ENCODE assay signal across 8 cellular contexts in the genomic region with DNA sequence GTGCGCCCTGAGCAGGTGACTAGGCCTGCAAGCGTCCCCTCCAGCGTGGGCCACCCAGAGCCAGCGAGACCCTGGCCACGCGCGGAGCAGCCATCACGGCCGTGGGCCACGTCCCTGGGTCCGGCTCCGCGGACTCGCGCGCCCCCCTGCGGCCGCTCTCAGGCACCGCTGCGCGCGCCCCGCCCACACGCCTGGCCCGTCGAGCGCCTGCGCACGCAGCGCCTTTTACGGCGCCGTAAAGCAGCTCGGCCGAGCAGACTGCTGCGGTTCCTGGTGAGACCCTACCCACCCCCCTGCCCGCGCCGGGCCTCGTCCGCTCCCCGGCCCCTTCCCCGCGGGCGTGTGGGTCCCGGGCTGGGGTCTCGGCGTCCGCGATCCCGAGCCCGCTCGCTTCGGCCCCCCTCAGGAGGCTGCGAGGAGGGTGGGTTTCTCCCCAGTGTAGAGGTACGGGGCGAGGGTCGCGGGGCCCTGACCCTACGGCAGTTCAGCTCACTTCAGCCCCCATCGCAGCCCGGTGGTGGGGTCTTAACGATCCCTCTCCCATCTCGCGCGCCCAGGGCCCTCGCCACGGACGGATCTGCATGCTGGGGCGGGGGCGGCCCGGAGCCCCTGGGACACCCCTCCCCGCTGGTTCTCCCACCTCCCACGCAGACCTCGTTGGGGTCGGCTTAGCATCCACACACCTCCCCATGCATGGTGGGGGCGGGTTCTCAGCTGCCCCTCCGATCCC. TPM values are rescaled to one million over a fixed set of nuclear protein-coding genes. Genes with fewer than 3 reads are reported as not detected.
DNase-seq lines count a peak whose midpoint lies in the region; ATAC-seq, FAIRE-seq and TF ChIP-seq lines count a peak whose summit lies in the region.

A gene (plus strand): TSS at position 228 of the 730 bp plus-strand sequence. CDS start 1,421 bp downstream, outside the sequence.

- H3K9me1 ChIP-seq in endothelial cell of umbilical vein (replicated peaks; ENCODE audit: control insufficient read depth, extremely low read depth, insufficient read depth, low read length), result no peaks in the 10 kb centered on the region

- intact Hi-C loops in endothelial cell of umbilical vein (cut with micrococcal nuclease), result loop anchor here (1.0 to 5.0 kb wide), 8 partner anchors 28 to 326 kb away; a partner anchor contains a TSS

- H3K4me2 ChIP-seq in OCI-LY3 (ENCODE audit: low read length) (peak within 1 kb of the TSS; percentile 90), endothelial cell of umbilical vein (ENCODE audit: insufficient read depth, low read length) (peak within 1 kb of the TSS; percentile 65)

- dilution Hi-C loops in endothelial cell of umbilical vein (cut with MboI; ENCODE audit: extremely low pct_ligation_motif_present, low sequenced_read_pairs), result no loop called here

- H3K36me3 ChIP-seq in OCI-LY3 (replicated peaks; ENCODE audit: low read depth, low read length), result peaks cover 13% of the 10 kb centered on the region
- peaks cover 0 to 3% of the 10 kb centered on the region in 2 experiments for H3K36me3 ChIP-seq in endothelial cell of umbilical vein (ENCODE audit: control insufficient read depth in 2 of 2, extremely low read depth in 1 of 2, insufficient read depth in 2 of 2, low read length in 2 of 2)

- H3K4me3 ChIP-seq in AG04449 (ENCODE audit: low read depth, low read length), result peak within 1 kb of the TSS; percentile 95
- H3K4me3 ChIP-seq in OCI-LY3 (ENCODE audit: low read length), result peak within 1 kb of the TSS; percentile 90
- peak within 1 kb of the TSS; percentile 72 to 100 (median 79) for H3K4me3 ChIP-seq in endothelial cell of umbilical vein (replicated peaks in 1 of 3; ENCODE audit: insufficient read depth in 1 of 3, low read depth in 1 of 3, low read length in 3 of 3)

- H4K20me1 ChIP-seq in OCI-LY3 (ENCODE audit: insufficient read depth, low read length), result no peaks in the 10 kb centered on the region
- H4K20me1 ChIP-seq in endothelial cell of umbilical vein (replicated peaks; ENCODE audit: control insufficient read depth, extremely low read depth, insufficient read depth, low read length), result no peaks in the 10 kb centered on the region

- H3K79me2 ChIP-seq in OCI-LY3 (ENCODE audit: low read length), result peaks cover 15% of the 10 kb centered on the region
- peaks cover 21% of the 10 kb centered on the region for H3K79me2 ChIP-seq in endothelial cell of umbilical vein (ENCODE audit: control insufficient read depth, insufficient read depth, low read length)

- DNase-seq in AG04449 (ENCODE audit: low read depth, low spot score) (no peak), HT-29 (ENCODE audit: low spot score) (peak; percentile 66), activated T-cell treated with anti-CD3 and anti-CD28 coated beads for 1 hour (ENCODE audit: low read depth) (peak; percentile 81), endothelial cell of umbilical vein (ENCODE audit: low read depth, low spot score) (peak; percentile 83), midbrain (lab: John Stamatoyannopoulos, UW) (peak; percentile 88)
- peak; percentile 70 to 78 for DNase-seq in stimulated activated CD8-positive, alpha-beta memory T cell treated with anti-CD3 and anti-CD28 coated beads, Interleukin-15, amount 100 ng/mL, for 4 hours (ENCODE audit: low read depth in 2 of 2)

- H3K27me3 ChIP-seq in OCI-LY3 (ENCODE audit: low read depth, low read length) (peaks cover 28% of the 10 kb centered on the region), endothelial cell of umbilical vein (ENCODE audit: control insufficient read depth in 2 of 2, insufficient read depth in 2 of 2, low read length in 2 of 2) (peaks cover 2% of the 10 kb centered on the region in 2 experiments)

- ATAC-seq in GM18867 (IDR thresholded peaks at IDR 0.05; ENCODE audit: unreplicated experiment), result peak; percentile 64

- FAIRE-seq in endothelial cell of umbilical vein (lab: Jason Lieb, UNC), result peak; percentile 82

- TF ChIP-seq POLR2A in endothelial cell of umbilical vein (IDR thresholded peaks at IDR 0.05; ENCODE audit: low read depth, low read length), result peak; percentile 67

- POLR2A ChIA-PET in AG04449 (lab: Yijun Ruan, JAX) (no interaction called here), endothelial cell of umbilical vein (lab: Charles Lee) (no interaction called here)

- TF ChIP-seq CTCF in AG04449 (IDR thresholded peaks at IDR 0.05; ENCODE audit: insufficient read depth, low read length, missing control alignments) (peak; percentile 67), OCI-LY3 (IDR thresholded peaks at IDR 0.05; ENCODE audit: low read depth, low read length) (peak; percentile 89), endothelial cell of umbilical vein (IDR thresholded peaks at IDR 0.05; ENCODE audit: extremely low read depth in 1 of 2, insufficient read depth in 1 of 2, low read depth in 1 of 2, low read length in 2 of 2) (peak; percentile 75 to 98)

- H3K9ac ChIP-seq in OCI-LY3 (ENCODE audit: low read length) (peak within 1 kb of the TSS; percentile 93), endothelial cell of umbilical vein (replicated peaks; ENCODE audit: extremely low read depth, insufficient read depth, low read length) (peak within 1 kb of the TSS; percentile 92)

- no peaks in the 10 kb centered on the region for H3K9me3 ChIP-seq in OCI-LY3 (ENCODE audit: insufficient read depth, low read length)
- no peaks in the 10 kb centered on the region for H3K9me3 ChIP-seq in endothelial cell of umbilical vein (replicated peaks; ENCODE audit: control insufficient read depth, insufficient read depth, low read length)

- H2AFZ ChIP-seq in OCI-LY3 (ENCODE audit: low read depth, low read length), result peak within 1 kb of the TSS; percentile 95
- peak within 1 kb of the TSS; percentile 60 for H2AFZ ChIP-seq in endothelial cell of umbilical vein (ENCODE audit: low read depth, low read length)

- peaks cover 25% of the 10 kb centered on the region for H3K4me1 ChIP-seq in OCI-LY3 (ENCODE audit: low read length)
- H3K4me1 ChIP-seq in endothelial cell of umbilical vein (ENCODE audit: control insufficient read depth, extremely low read depth, insufficient read depth, low read length), result peaks cover 7% of the 10 kb centered on the region

- H3K27ac ChIP-seq in OCI-LY3 (ENCODE audit: low read length) (peak within 1 kb of the TSS; percentile 50), endothelial cell of umbilical vein (ENCODE audit: insufficient read depth, low read depth, low read length) (peak within 1 kb of the TSS; percentile 65)

- CTCF ChIA-PET in AG04449 (lab: Yijun Ruan, JAX) (interaction anchor here (0.6 to 3.0 kb wide), 75 partner anchors 9 to 612 kb away, joined by 3 to 59 read pairs (median 4); a partner anchor contains a TSS), endothelial cell of umbilical vein (lab: Charles Lee) (interaction anchor here (0.6 to 2.5 kb wide), 60 partner anchors 10 to 581 kb away, joined by 3 to 137 read pairs (median 4); a partner anchor contains a TSS)

- BruUV-seq in endothelial cell of umbilical vein (replicated peaks; lab: Mats Ljungman, UMichigan), result no TSS peak

TF ChIP-seq in endothelial cell of umbilical vein, 7 proteins besides CTCF, POLR2A, EP300 and RAD21:
- TF ChIP-seq FOS (IDR thresholded peaks at IDR 0.05; ENCODE audit: borderline replicate concordance, insufficient read depth, low read length) (no peak), EZH2 (IDR thresholded peaks at IDR 0.05; ENCODE audit: borderline replicate concordance, low read depth, low read length, severe bottlenecking) (no peak), POLR2AphosphoS5 (IDR thresholded peaks at IDR 0.05; ENCODE audit: insufficient read depth, low read depth, low read length) (peak; percentile 77), MYC (IDR thresholded peaks at IDR 0.05; ENCODE audit: low read depth, low read length) (no peak), GATA2 (IDR thresholded peaks at IDR 0.05; ENCODE audit: insufficient read depth, insufficient read length, low read depth, low read length) (no peak), JUN (IDR thresholded peaks at IDR 0.05; ENCODE audit: borderline replicate concordance, insufficient read depth, insufficient read length, low read depth) (no peak)
- TF ChIP-seq, protein P1, sequence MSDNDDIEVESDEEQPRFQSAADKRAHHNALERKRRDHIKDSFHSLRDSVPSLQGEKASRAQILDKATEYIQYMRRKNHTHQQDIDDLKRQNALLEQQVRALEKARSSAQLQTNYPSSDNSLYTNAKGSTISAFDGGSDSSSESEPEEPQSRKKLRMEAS (IDR thresholded peaks at IDR 0.05; ENCODE audit: insufficient read depth, insufficient read length), result no peak

RNA-seq across cellular contexts. Expression of the gene that starts here (rescaled TPM):
- total RNA-seq in HT-29 (2014; rRNA removed; shearing (Covaris generic)), result 112 and 113 TPM in 2 replicates
- 148 and 172 TPM in 2 replicates for total RNA-seq in endothelial cell of umbilical vein
- 114 and 212 TPM in 2 replicates for polyA plus RNA-seq in endothelial cell of umbilical vein
- 50.0 and 95.6 TPM in 2 replicates for polyA plus RNA-seq in endothelial cell of umbilical vein (2011; cell fraction: cytosol; rRNA removed)
- polyA plus RNA-seq in endothelial cell of umbilical vein (2011; cell fraction: nucleus; rRNA removed), result 21.5 and 24.5 TPM in 2 replicates
- polyA plus RNA-seq in endothelial cell of umbilical vein (2012), result 134 and 140 TPM in 2 replicates
- 53.4 and 79.0 TPM in 2 replicates for polyA minus RNA-seq in endothelial cell of umbilical vein
- polyA minus RNA-seq in endothelial cell of umbilical vein (2011; cell fraction: cytosol; rRNA and poly(A)+ RNA removed), result 95.4 TPM
- polyA minus RNA-seq in endothelial cell of umbilical vein (2011; cell fraction: nucleus; rRNA and poly(A)+ RNA removed), result 6.9 and 15.2 TPM in 2 replicates
